In the genomic region with DNA sequence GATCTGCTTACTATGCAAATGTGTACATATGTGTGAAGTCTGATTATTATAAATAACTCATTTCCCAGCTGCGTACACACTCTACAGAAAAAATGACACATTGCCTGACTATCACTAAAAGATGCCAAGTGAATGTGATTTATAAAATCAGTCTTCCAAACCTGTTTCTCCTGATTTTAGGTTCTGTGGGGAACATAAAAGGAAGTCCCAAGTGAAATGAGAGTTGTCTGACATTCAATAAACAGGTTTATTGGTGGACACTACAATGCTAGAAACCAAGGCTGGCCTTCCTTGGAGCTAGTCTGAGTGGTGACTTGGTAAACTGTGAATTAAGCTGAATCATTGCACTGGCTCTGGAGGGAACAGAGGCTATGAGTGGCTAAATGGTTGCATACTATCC, we compare ENCODE assay signal across 35 cellular contexts.
"Had no signal": no experiment of that assay in that cellular context is flagged by ENCODE, and none has a peak within 500 bp of the region (broad histone marks: within the 10 kb centered on the region; RNA-seq: fewer than 3 reads in every experiment).

No MANE protein-coding gene starts in this region.

- H3K36me3 ChIP-seq: MG63 had no signal

- H3K9ac ChIP-seq: KMS-11 had no signal

- H3K9me3 ChIP-seq: MG63 had no signal

- H3K27me3 ChIP-seq: MG63 had no signal

- H3K27ac ChIP-seq: KMS-11 had no signal

- H3K4me3 ChIP-seq: MG63 had no signal

- DNase-seq: Karpas-422, Kasumi-1, KG1, MG63, MM.1S, MV-4-11, NCI-H1048, NCI-H1092, NCI-H1092 treated with DMSO at 0.1 percent for 48 hours, NCI-H1105, NCI-H1105 treated with DMSO at 0.1 percent for 48 hours, NCI-H1417, NCI-H1417 treated with DMSO at 0.1 percent for 48 hours, NCI-H1436, NCI-H1436 treated with DMSO at 0.1 percent for 48 hours, NCI-H146, NCI-H1694, NCI-H1694 treated with DMSO at 0.1 percent for 48 hours, NCI-H187, NCI-H187 treated with DMSO at 0.1 percent for 48 hours, NCI-H1930, NCI-H2029, NCI-H2029 treated with DMSO at 0.1 percent for 48 hours, NCI-H2081, NCI-H2081 treated with DMSO at 0.1 percent for 48 hours, NCI-H2107, NCI-H2171, NCI-H2171 treated with DMSO at 0.1 percent for 48 hours, NCI-H2227 treated with DMSO at 0.1 percent for 48 hours, NCI-H226, NCI-H345, NCI-H446, NCI-H446 treated with DMSO at 0.1 percent for 48 hours, NCI-H510A had no signal

- H3K4me2 ChIP-seq: KMS-11 had no signal
